Comparison of ENCODE assay signal across 1 cellular context in the genomic region with DNA sequence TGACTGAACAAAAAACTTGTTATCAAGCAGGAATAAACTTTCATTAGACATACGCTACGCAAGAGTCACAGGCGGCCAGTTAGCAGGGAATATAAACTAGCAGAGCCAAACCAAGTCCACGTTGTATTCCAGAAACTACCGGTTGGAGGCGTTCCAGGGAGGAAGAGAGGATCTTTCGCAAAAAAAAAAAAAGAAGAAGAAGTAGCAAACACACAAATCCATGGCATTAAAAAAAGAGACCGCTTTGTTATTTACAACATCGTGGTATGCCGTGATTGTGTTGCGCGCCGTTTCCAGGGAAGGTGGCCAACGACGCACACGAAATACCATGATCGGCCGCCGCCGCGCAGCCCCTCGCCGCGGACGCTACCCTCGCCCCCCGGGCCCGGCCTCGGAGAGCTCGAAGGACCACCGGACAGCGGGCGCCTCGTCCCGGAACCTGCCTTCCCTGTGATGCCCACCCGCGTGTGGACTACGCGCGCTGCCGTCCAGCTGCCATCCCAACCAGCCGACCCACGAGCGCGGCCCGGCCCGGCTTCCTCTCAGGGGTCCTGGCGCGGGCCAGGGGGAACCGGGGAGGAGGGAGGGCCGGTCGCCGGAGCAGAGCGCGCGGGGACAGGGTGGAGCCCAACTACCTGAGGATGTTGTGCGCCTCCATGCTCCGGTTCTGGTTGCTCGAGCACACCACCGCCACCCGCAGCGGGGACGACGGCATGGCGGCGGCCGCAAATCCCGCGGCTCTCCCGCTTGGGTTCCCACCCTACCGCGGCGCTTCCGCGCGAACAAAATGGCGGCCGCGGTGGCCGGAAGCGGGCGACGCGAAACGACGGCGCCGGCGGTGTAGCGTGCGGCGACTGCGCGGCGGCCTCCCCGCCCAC.
TF ChIP-seq lines count a peak whose summit lies in the region.

No MANE protein-coding gene starts in this region.

TF ChIP-seq in GM12878, 131 proteins besides CTCF, POLR2A, EP300 and RAD21:
- TF ChIP-seq PAX5 (IDR thresholded peaks at IDR 0.05; ENCODE audit: borderline replicate concordance, low read depth, low read length) (peak; percentile 32; the same call in 1 of the 2 replicates), ZNF384 (IDR thresholded peaks at IDR 0.05; ENCODE audit: borderline replicate concordance, low read depth, low read length) (peak; percentile 63), IKZF2 (IDR thresholded peaks at IDR 0.05) (peak in 1 of 2 experiments; percentile 10; a peak in 1 of 4 replicates), CHD4 (IDR thresholded peaks at IDR 0.05) (no peak), POU2F2 (IDR thresholded peaks at IDR 0.05; ENCODE audit: borderline replicate concordance, low read depth, low read length) (no peak), MYC (IDR thresholded peaks at IDR 0.05; ENCODE audit: insufficient read depth, insufficient read length, insufficient replicate concordance, low read length, severe bottlenecking) (peak; percentile 68), EED (IDR thresholded peaks at IDR 0.05; ENCODE audit: low read depth) (no peak), MXI1 (IDR thresholded peaks at IDR 0.05; ENCODE audit: low read depth, low read length) (peak; percentile 53), GATAD2B (conservative IDR thresholded peaks at IDR 0.05; ENCODE audit: low read depth) (peak; percentile 97; the same call in 1 of the 2 replicates), YY1 (IDR thresholded peaks at IDR 0.05; ENCODE audit: low read depth, low read length) (peak; percentile 98), POLR2AphosphoS5 (IDR thresholded peaks at IDR 0.05; ENCODE audit: low read length) (peak; percentile 55; the same call in 1 of the 2 replicates)
- TF ChIP-seq, protein P1, sequence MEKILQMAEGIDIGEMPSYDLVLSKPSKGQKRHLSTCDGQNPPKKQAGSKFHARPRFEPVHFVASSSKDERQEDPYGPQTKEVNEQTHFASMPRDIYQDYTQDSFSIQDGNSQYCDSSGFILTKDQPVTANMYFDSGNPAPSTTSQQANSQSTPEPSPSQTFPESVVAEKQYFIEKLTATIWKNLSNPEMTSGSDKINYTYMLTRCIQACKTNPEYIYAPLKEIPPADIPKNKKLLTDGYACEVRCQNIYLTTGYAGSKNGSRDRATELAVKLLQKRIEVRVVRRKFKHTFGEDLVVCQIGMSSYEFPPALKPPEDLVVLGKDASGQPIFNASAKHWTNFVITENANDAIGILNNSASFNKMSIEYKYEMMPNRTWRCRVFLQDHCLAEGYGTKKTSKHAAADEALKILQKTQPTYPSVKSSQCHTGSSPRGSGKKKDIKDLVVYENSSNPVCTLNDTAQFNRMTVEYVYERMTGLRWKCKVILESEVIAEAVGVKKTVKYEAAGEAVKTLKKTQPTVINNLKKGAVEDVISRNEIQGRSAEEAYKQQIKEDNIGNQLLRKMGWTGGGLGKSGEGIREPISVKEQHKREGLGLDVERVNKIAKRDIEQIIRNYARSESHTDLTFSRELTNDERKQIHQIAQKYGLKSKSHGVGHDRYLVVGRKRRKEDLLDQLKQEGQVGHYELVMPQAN (conservative IDR thresholded peaks at IDR 0.05), result no peak
- TF ChIP-seq, protein P2, sequence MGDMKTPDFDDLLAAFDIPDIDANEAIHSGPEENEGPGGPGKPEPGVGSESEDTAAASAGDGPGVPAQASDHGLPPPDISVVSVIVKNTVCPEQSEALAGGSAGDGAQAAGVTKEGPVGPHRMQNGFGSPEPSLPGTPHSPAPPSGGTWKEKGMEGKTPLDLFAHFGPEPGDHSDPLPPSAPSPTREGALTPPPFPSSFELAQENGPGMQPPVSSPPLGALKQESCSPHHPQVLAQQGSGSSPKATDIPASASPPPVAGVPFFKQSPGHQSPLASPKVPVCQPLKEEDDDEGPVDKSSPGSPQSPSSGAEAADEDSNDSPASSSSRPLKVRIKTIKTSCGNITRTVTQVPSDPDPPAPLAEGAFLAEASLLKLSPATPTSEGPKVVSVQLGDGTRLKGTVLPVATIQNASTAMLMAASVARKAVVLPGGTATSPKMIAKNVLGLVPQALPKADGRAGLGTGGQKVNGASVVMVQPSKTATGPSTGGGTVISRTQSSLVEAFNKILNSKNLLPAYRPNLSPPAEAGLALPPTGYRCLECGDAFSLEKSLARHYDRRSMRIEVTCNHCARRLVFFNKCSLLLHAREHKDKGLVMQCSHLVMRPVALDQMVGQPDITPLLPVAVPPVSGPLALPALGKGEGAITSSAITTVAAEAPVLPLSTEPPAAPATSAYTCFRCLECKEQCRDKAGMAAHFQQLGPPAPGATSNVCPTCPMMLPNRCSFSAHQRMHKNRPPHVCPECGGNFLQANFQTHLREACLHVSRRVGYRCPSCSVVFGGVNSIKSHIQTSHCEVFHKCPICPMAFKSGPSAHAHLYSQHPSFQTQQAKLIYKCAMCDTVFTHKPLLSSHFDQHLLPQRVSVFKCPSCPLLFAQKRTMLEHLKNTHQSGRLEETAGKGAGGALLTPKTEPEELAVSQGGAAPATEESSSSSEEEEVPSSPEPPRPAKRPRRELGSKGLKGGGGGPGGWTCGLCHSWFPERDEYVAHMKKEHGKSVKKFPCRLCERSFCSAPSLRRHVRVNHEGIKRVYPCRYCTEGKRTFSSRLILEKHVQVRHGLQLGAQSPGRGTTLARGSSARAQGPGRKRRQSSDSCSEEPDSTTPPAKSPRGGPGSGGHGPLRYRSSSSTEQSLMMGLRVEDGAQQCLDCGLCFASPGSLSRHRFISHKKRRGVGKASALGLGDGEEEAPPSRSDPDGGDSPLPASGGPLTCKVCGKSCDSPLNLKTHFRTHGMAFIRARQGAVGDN (IDR thresholded peaks at IDR 0.05), result no peak
- TF ChIP-seq, protein P3, sequence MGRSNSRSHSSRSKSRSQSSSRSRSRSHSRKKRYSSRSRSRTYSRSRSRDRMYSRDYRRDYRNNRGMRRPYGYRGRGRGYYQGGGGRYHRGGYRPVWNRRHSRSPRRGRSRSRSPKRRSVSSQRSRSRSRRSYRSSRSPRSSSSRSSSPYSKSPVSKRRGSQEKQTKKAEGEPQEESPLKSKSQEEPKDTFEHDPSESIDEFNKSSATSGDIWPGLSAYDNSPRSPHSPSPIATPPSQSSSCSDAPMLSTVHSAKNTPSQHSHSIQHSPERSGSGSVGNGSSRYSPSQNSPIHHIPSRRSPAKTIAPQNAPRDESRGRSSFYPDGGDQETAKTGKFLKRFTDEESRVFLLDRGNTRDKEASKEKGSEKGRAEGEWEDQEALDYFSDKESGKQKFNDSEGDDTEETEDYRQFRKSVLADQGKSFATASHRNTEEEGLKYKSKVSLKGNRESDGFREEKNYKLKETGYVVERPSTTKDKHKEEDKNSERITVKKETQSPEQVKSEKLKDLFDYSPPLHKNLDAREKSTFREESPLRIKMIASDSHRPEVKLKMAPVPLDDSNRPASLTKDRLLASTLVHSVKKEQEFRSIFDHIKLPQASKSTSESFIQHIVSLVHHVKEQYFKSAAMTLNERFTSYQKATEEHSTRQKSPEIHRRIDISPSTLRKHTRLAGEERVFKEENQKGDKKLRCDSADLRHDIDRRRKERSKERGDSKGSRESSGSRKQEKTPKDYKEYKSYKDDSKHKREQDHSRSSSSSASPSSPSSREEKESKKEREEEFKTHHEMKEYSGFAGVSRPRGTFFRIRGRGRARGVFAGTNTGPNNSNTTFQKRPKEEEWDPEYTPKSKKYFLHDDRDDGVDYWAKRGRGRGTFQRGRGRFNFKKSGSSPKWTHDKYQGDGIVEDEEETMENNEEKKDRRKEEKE (IDR thresholded peaks at IDR 0.05), result 0 out of 2 replicates have a peak, but pooled peaks have one; percentile 34
- TF ChIP-seq, protein P4, sequence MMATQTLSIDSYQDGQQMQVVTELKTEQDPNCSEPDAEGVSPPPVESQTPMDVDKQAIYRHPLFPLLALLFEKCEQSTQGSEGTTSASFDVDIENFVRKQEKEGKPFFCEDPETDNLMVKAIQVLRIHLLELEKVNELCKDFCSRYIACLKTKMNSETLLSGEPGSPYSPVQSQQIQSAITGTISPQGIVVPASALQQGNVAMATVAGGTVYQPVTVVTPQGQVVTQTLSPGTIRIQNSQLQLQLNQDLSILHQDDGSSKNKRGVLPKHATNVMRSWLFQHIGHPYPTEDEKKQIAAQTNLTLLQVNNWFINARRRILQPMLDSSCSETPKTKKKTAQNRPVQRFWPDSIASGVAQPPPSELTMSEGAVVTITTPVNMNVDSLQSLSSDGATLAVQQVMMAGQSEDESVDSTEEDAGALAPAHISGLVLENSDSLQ (IDR thresholded peaks at IDR 0.05), result 0 out of 2 replicates have a peak, but pooled peaks have one; percentile 8
